Comparison of ENCODE assay signal across 7 cellular contexts in the genomic region with DNA sequence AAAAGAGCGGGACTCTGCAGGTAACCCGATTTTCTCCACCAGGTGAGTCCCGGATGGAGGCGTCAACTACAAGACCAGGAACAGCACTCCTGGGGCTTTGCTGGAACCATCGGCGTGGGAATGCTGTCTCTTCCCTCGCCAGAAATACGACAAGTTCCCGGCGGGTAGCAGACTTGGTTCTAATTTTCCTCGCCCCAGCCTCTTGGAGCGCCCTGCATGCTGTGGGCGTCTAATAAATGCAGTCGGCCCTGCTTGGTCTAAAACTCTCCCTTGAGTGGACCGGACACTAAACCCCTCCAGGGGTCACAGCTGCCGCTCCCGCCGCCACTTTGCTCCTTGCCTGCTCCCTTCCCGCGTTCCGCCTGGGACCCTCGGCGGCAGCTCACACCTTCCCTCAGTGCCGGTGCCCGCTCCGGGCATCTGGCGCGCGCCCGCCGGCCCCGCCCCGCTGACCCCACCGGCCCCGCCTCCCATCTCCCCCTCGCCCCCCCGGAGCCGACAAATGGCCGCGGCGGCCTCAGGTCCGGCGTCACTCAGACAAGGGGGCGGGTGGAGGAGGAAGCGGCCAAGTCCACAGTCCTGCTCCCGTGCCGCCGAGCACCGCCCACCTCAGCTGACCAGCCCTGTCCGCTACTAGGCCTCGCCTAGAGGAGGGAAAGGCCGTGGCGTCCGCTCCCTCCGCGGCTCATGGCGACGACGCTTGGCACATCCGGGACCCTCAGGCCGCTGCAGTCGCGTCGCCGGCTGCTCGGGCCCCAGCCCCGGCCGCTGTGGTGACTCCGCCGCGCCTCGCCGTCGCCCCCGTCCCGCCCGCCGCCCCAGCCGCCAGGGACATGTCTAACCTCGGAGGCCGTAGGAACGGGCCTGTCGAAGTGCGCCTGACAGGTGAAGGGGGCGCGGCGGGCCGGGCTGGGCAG.
DNase-seq lines count a peak whose midpoint lies in the region; ATAC-seq and TF ChIP-seq lines count a peak whose summit lies in the region.

No MANE protein-coding gene starts in this region.

- no peaks in the 10 kb centered on the region for H3K9me3 Mint-ChIP-seq in activated CD8-positive, alpha-beta T cell treated with anti-CD3 and anti-CD28 coated beads, Interleukin-2, amount 10 ng/mL, durations not matched to agents 7 days and 5 days (ENCODE audit: insufficient read depth)

- H3K4me1 ChIP-seq in ectodermal cell (ENCODE audit: control insufficient read depth, insufficient read depth, low read length), result no peaks in the 10 kb centered on the region

- intact Hi-C loops in lower leg skin (cut with DNase I; ENCODE audit: low total_unique reads), result no loop called here

- peaks cover 38% of the 10 kb centered on the region for H3K27me3 ChIP-seq in ectodermal cell (ENCODE audit: control insufficient read depth, insufficient read depth, low read length, poor library complexity, severe bottlenecking)

- peak; percentile 87 for DNase-seq in NCI-H526 treated with DMSO at 0.1 percent for 48 hours (lab: John Stamatoyannopoulos, UW)
- peak; percentile 73 for DNase-seq in activated CD8-positive, alpha-beta T cell treated with anti-CD3 and anti-CD28 coated beads, Interleukin-2, amount 10 ng/mL, durations not matched to agents 7 days and 5 days
- peak; percentile 91 to 97 for DNase-seq in lower leg skin (ENCODE audit: low spot score in 2 of 2)
- DNase-seq in stimulated activated CD4-positive, alpha-beta T cell treated with anti-CD3 and anti-CD28 coated beads, Interleukin-2, amount 100 ng/mL, for 48 hours, result peak; percentile 57 to 59

- CTCF ChIA-PET in activated CD8-positive, alpha-beta T cell treated with anti-CD3 and anti-CD28 coated beads, Interleukin-2, amount 10 ng/mL, durations not matched to agents 7 days and 5 days (lab: Charles Lee), result interaction anchor here (2.4 kb wide), 1 partner anchor 44 kb away, joined by 8 read pairs; no protein-coding TSS in a partner anchor

- no peak for TF ChIP-seq CTCF in lower leg skin (IDR thresholded peaks at IDR 0.05)

- peak overlapping the region; percentile 89 for H3K4me3 Mint-ChIP-seq in activated CD8-positive, alpha-beta T cell treated with anti-CD3 and anti-CD28 coated beads, Interleukin-2, amount 10 ng/mL, durations not matched to agents 7 days and 5 days

- no peaks in the 10 kb centered on the region for H3K9me3 ChIP-seq in ectodermal cell (ENCODE audit: control insufficient read depth, low read length)

- no peaks in the 10 kb centered on the region for H3K36me3 ChIP-seq in ectodermal cell (ENCODE audit: control insufficient read depth, insufficient read depth, low read length)

- peaks cover 41% of the 10 kb centered on the region for H3K4me1 Mint-ChIP-seq in activated CD8-positive, alpha-beta T cell treated with anti-CD3 and anti-CD28 coated beads, Interleukin-2, amount 10 ng/mL, durations not matched to agents 7 days and 5 days (ENCODE audit: low read depth)

- peak overlapping the region; percentile 34 for H3K4me3 ChIP-seq in ectodermal cell (ENCODE audit: insufficient read depth, low read depth, low read length)
- H3K4me3 ChIP-seq in lower leg skin (ENCODE audit: low read depth, poor library complexity, severe bottlenecking), result peak overlapping the region; percentile 96

- TF ChIP-seq POLR2A in lower leg skin (IDR thresholded peaks at IDR 0.05), result peak in 1 of 2 donors; percentile 65

- peak; percentile 64 for ATAC-seq in GM18520 (IDR thresholded peaks at IDR 0.05; ENCODE audit: unreplicated experiment)
- ATAC-seq in HG03442 (IDR thresholded peaks at IDR 0.05; ENCODE audit: unreplicated experiment), result peak; percentile 94
- ATAC-seq in activated CD8-positive, alpha-beta T cell treated with anti-CD3 and anti-CD28 coated beads, Interleukin-2, amount 10 ng/mL, durations not matched to agents 7 days and 5 days, result peak; percentile 84

- 6% methylated on average over 88 of the region's 88 CpGs for WGBS in ectodermal cell, 2 experiments
- WGBS in lower leg skin, 2 donors, result 5 to 8% methylated on average over 47 to 52 of the region's 88 CpGs

- H3K36me3 Mint-ChIP-seq in activated CD8-positive, alpha-beta T cell treated with anti-CD3 and anti-CD28 coated beads, Interleukin-2, amount 10 ng/mL, durations not matched to agents 7 days and 5 days (ENCODE audit: low read depth), result peaks cover 14% of the 10 kb centered on the region

- H3K27ac ChIP-seq in ectodermal cell (ENCODE audit: insufficient read depth, low read depth, low read length, poor library complexity, severe bottlenecking), result no peak overlapping the region

- H3K27ac Mint-ChIP-seq in activated CD8-positive, alpha-beta T cell treated with anti-CD3 and anti-CD28 coated beads, Interleukin-2, amount 10 ng/mL, durations not matched to agents 7 days and 5 days, result peak overlapping the region; percentile 86

- POLR2A ChIA-PET in activated CD8-positive, alpha-beta T cell treated with anti-CD3 and anti-CD28 coated beads, Interleukin-2, amount 10 ng/mL, durations not matched to agents 7 days and 5 days (lab: Charles Lee), result interaction anchor here (0.6 kb wide), 1 partner anchor 147 kb away, joined by 3 read pairs; a partner anchor contains a TSS

- no peaks in the 10 kb centered on the region for H3K27me3 Mint-ChIP-seq in activated CD8-positive, alpha-beta T cell treated with anti-CD3 and anti-CD28 coated beads, Interleukin-2, amount 10 ng/mL, durations not matched to agents 7 days and 5 days (ENCODE audit: low read depth)
